ENCODE assay signal across 11 cellular contexts in the genomic region with DNA sequence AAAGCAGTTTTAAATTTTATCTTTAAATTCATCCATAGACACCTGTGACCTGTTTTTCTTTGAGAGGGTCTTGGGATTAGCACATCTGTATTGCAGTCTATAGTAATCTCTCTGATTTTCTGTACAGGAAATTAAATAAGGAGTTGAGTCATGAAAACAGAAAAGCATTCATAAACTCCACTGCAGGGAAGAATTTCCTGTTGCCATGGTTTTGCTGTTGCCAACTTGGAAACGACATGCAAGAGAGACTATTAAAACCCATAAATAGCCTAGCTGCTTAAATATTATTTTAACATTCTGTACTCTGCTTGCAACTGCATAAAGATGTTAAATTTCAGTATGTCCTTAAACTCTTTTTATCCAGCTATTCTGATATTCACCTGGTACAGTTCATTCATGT.
DNase-seq lines count a peak whose midpoint lies in the region; ATAC-seq, FAIRE-seq and TF ChIP-seq lines count a peak whose summit lies in the region.
"Had no signal": no experiment of that assay in that cellular context is flagged by ENCODE, and none has a peak within 500 bp of the region (broad histone marks: within the 10 kb centered on the region; RNA-seq: fewer than 3 reads in every experiment).

No MANE protein-coding gene starts in this region.

- peak overlapping the region; percentile 31 for H3K27ac ChIP-seq in PC-3 (ENCODE audit: low read length)

- H3K79me2 ChIP-seq in PC-3 (ENCODE audit: low read length), result no peaks in the 10 kb centered on the region

- H3F3A ChIP-seq in PC-3 (ENCODE audit: low read length, unreplicated experiment), result no peaks in the 10 kb centered on the region

- H4K20me1 ChIP-seq in PC-3 (ENCODE audit: low read length), result no peaks in the 10 kb centered on the region

- CTCF ChIA-PET in PC-3 (lab: Charles Lee), result no interaction called here

- H3K4me2 ChIP-seq in PC-3 (ENCODE audit: low read length), result peak overlapping the region; percentile 22; the same call in 1 of the 2 replicates

- H3K9ac ChIP-seq in PC-3 (ENCODE audit: low read length), result no peak overlapping the region

- intact Hi-C loops in PC-3 (cut with micrococcal nuclease), result loop anchor here (1.0 to 10.0 kb wide), 6 partner anchors 22 to 516 kb away; a partner anchor contains a TSS

- POLR2A ChIA-PET in PC-3 (lab: Charles Lee; ENCODE audit: unreplicated experiment), result no interaction called here

- DNase-seq in AG08396 (ENCODE audit: low spot score), result peak; percentile 57
- DNase-seq in PC-3, result peak; percentile 73
- peak; percentile 41 for DNase-seq in middle frontal gyrus (ENCODE audit: extremely low spot score, low spot score)
- no peak for DNase-seq in cerebellar nuclear complex (lab: John Stamatoyannopoulos, UW)
- no peak for DNase-seq in stimulated activated naive CD4-positive, alpha-beta T cell (lab: John Stamatoyannopoulos, UW)
- DNase-seq in NCI-H2196 (lab: John Stamatoyannopoulos, UW; ENCODE audit: unreplicated experiment), result no peak
- DNase-seq: CD4-positive, alpha-beta memory T cell; effector memory CD4-positive, alpha-beta T cell had no signal

- peak; percentile 80 for FAIRE-seq in endometrium (lab: Jason Lieb, UNC)

- 0 out of 2 replicates have a peak, but pooled peaks cover 5% of the 10 kb centered on the region for H3K9me3 ChIP-seq in PC-3 (ENCODE audit: low read length)
- H3K9me3 ChIP-seq: HAP-1 had no signal

- ATAC-seq in PC-3 (peak; percentile 60), GM19455 (IDR thresholded peaks at IDR 0.05; ENCODE audit: unreplicated experiment) (no peak)

- no peak for TF ChIP-seq CTCF in PC-3 (conservative IDR thresholded peaks at IDR 0.05; ENCODE audit: low read depth, low read length)

- no peaks in the 10 kb centered on the region for H3K9me2 ChIP-seq in PC-3 (replicated peaks; ENCODE audit: low read length)

- H3K27me3 ChIP-seq in PC-3 (ENCODE audit: low read length), result no peaks in the 10 kb centered on the region

- peaks cover 19% of the 10 kb centered on the region for H3K36me3 ChIP-seq in PC-3 (ENCODE audit: low read depth, low read length)
- H3K36me3 ChIP-seq: HAP-1 had no signal

- no TSS peak for BruUV-seq in PC-3 (replicated peaks; lab: Mats Ljungman, UMichigan)

- peaks cover 50% of the 10 kb centered on the region for H3K4me1 ChIP-seq in PC-3 (ENCODE audit: insufficient read depth, low read length)

- H2AFZ ChIP-seq in PC-3 (ENCODE audit: low read length), result no peak overlapping the region

- H3K4me3 ChIP-seq in PC-3 (ENCODE audit: low read length), result no peak overlapping the region
- H3K4me3 ChIP-seq: HAP-1 had no signal

Comparison
In these comparisons a context has a peak if more than half of its experiments do, and no peak if none do; other contexts are left out.
1. DNase-seq: peak in AG08396 (single experiment), PC-3 (single experiment) and middle frontal gyrus (single experiment); none in cerebellar nuclear complex (0 of 2), stimulated activated naive CD4-positive, alpha-beta T cell (0 of 6) and NCI-H2196 (single experiment).